ENCODE assay signal across 8 cellular contexts in the genomic region with DNA sequence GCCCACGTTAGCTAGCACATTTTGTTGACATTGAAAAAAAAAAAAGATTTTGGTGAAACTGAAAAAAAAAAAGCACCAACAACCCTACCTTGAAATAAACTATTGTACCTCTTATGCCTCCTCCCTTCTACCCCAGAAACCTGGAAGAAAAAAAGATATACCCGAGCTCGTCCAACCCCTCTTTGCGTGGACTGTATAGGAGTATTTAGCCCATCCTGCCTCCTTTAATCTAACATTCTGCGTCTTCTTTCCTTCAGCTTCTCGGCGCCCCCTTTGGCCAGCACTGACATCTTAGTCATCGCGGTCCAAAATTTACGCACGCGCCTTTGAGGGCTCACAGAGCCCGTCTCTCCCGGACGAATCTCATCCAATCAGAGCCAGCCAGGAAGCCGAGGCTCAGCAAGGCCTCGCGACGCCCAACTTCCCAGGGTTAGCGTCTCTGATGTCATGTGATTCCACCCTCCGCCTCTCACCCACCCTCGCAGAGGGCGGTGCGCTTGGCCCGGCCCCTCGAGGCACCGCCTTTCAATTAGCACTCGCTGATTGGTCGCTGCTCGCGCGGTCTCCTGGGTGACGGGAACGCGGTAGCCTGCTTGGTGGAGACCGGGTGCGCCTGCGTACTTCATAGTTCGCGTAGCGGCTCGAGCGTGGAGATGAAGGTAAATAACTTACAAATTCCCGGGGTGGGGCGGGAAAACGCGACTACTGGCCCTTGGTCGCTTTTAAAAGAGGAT. TPM values are rescaled to one million over a fixed set of nuclear protein-coding genes. Genes with fewer than 3 reads are reported as not detected.
DNase-seq lines count a peak whose midpoint lies in the region; ATAC-seq and TF ChIP-seq lines count a peak whose summit lies in the region.

WDR19 (plus strand) TSS at position 625 of the 734 bp plus-strand sequence; CDS start at position 654, 29 bp downstream.

- TF ChIP-seq POLR2A in adrenal gland (IDR thresholded peaks at IDR 0.05) (peak in 1 of 2 donors; percentile 58), heart left ventricle (IDR thresholded peaks at IDR 0.05) (peak in 1 of 2 donors; percentile 63), upper lobe of left lung (IDR thresholded peaks at IDR 0.05) (peak in 2 of 4 donors; percentile 16 to 59)

- peak; percentile 99 for ATAC-seq in HG02763 (IDR thresholded peaks at IDR 0.05; ENCODE audit: unreplicated experiment)
- peak; percentile 100 for ATAC-seq in heart left ventricle
- ATAC-seq in upper lobe of left lung (ENCODE audit: low FRiP score in 2 of 2) = peak; percentile 100

- intact Hi-C loops in adrenal gland (cut with DNase I) (no loop called here), heart left ventricle (cut with DNase I) (loop anchor here in 3 of 10 donors (2.0 to 5.0 kb wide), 4 partner anchors 140 to 1130 kb away; partner anchors contain the start of gene RFC1 (in 1 of the 3))

- H3K4me3 ChIP-seq in adrenal gland (peak within 1 kb of the TSS; percentile 34 to 97 (median 78)), heart left ventricle (peak within 1 kb of the TSS; percentile 58 to 89 (median 76)), upper lobe of left lung (peak within 1 kb of the TSS; percentile 70 to 87 (median 78))

- TF ChIP-seq EP300 in upper lobe of left lung (IDR thresholded peaks at IDR 0.05) = no peak

- no peaks in the 10 kb centered on the region for H3K36me3 ChIP-seq in adrenal gland (replicated peaks in 1 of 2)
- peaks cover 0 to 16% (median 0%) of the 10 kb centered on the region in 9 donors for H3K36me3 ChIP-seq in heart left ventricle
- H3K36me3 ChIP-seq in upper lobe of left lung = no peaks in the 10 kb centered on the region

- H3K4me1 ChIP-seq in adrenal gland (replicated peaks in 1 of 2) (peaks cover 5 to 8% of the 10 kb centered on the region in 2 donors), heart left ventricle (peaks cover 0 to 16% (median 5%) of the 10 kb centered on the region in 12 donors), upper lobe of left lung (peaks cover 4 to 8% (median 7%) of the 10 kb centered on the region in 4 donors)

- peak within 1 kb of the TSS in 3 of 5 donors; percentile 64 to 73 (median 65) for H3K27ac ChIP-seq in adrenal gland
- peak within 1 kb of the TSS in 11 of 12 donors; percentile 32 to 79 (median 64) for H3K27ac ChIP-seq in heart left ventricle
- H3K27ac ChIP-seq in upper lobe of left lung = peak within 1 kb of the TSS; percentile 13 to 82 (median 69)

- DNase-seq in NCI-H1417 treated with DMSO at 0.1 percent for 48 hours (lab: John Stamatoyannopoulos, UW) (peak; percentile 94), SW480 (ENCODE audit: low spot score) (peak; percentile 96), adrenal gland (peak; percentile 99 to 100 (median 99)), heart left ventricle (peak; percentile 98 to 99 (median 99)), pons (ENCODE audit: low spot score) (peak; percentile 100), upper lobe of left lung (peak; percentile 98 to 100)

- 0 to 1% (median 1%) methylated on average over 23 to 48 of the region's 48 CpGs for WGBS in adrenal gland, 4 donors
- WGBS in heart left ventricle, 4 donors = 0 to 1% (median 0%) methylated on average over 48 of the region's 48 CpGs
- 0 to 1% methylated on average over 31 to 47 of the region's 48 CpGs for WGBS in upper lobe of left lung, 2 donors

- TF ChIP-seq CTCF in GM12874 (IDR thresholded peaks at IDR 0.05; ENCODE audit: insufficient read depth, low read depth, low read length) = peak; percentile 55
- peak in 5 of 6 experiments; percentile 35 to 70 (median 53) for TF ChIP-seq CTCF in adrenal gland (IDR thresholded peaks at IDR 0.05)
- peak; percentile 20 to 73 (median 48) for TF ChIP-seq CTCF in heart left ventricle (IDR thresholded peaks at IDR 0.05)
- peak in 4 of 6 experiments; percentile 36 to 57 (median 52) for TF ChIP-seq CTCF in upper lobe of left lung (IDR thresholded peaks at IDR 0.05)

- H3K27me3 ChIP-seq in adrenal gland = no peaks in the 10 kb centered on the region
- no peaks in the 10 kb centered on the region for H3K27me3 ChIP-seq in heart left ventricle
- no peaks in the 10 kb centered on the region for H3K27me3 ChIP-seq in upper lobe of left lung

- H3K9me3 ChIP-seq in adrenal gland (replicated peaks in 1 of 3) = no peaks in the 10 kb centered on the region
- H3K9me3 ChIP-seq in heart left ventricle = no peaks in the 10 kb centered on the region
- no peaks in the 10 kb centered on the region for H3K9me3 ChIP-seq in upper lobe of left lung

RNA-seq across cellular contexts. Expression of gene WDR19, which starts in this region (rescaled TPM):
- total RNA-seq in adrenal gland (10 to 100 TPM; 11.3 to 66.7 (median 42.6) TPM), heart left ventricle (10 to 100 TPM in 2 of 9 donors, 1 to 10 TPM in 7; 4.3 to 15.6 (median 8.1) TPM), upper lobe of left lung (100 to 1,000 TPM in 1 of 6 donors, 10 to 100 TPM in 5; 27.1 to 211 (median 52.3) TPM)
- polyA plus RNA-seq in adrenal gland (100 to 1,000 TPM in 1 of 3 donors, 10 to 100 TPM in 2; 16.9 to 136 (median 69.1) TPM), heart left ventricle (10 to 100 TPM in 1 of 2 donors, 1 to 10 TPM in 1; 6.5 to 11.6 TPM)

Comparison
In these comparisons a context has a peak if more than half of its experiments do, and no peak if none do; other contexts are left out.
1. Peak in every context shown above with its lines: DNase-seq, ATAC-seq, H3K4me3 ChIP-seq and H3K27ac ChIP-seq.